8 cellular contexts compared by ENCODE assay signal in genomic region chr10:12130237-12130872, GRCh38. TPM values are rescaled to one million over a fixed set of nuclear protein-coding genes. Genes with fewer than 3 reads are reported as not detected.
A peak's percentile ranks its signal among the peaks of the same experiment; 100 is the strongest.
DNase-seq lines count a peak whose midpoint lies in the region; ATAC-seq and TF ChIP-seq lines count a peak whose summit lies in the region.

No MANE protein-coding gene starts in this region.

- no peaks in the 10 kb centered on the region for H3K9me3 Mint-ChIP-seq in activated T-helper 1 cell treated with anti-CD3 and anti-CD28 coated beads, Interleukin-12 subunit alpha, Interleukin-12 subunit beta, Interleukin-2, Interleukin-4 antibody, amounts not matched to agents 30 ng/mL and 10 ng/mL and 1 ng/mL, durations not matched to agents 14 hours and 24 hours and 36 hours
- no peaks in the 10 kb centered on the region for H3K9me3 Mint-ChIP-seq in nephron

- peak overlapping the region; percentile 90 for H3K27ac Mint-ChIP-seq in activated T-helper 1 cell treated with anti-CD3 and anti-CD28 coated beads, Interleukin-12 subunit alpha, Interleukin-12 subunit beta, Interleukin-2, Interleukin-4 antibody, amounts not matched to agents 30 ng/mL and 10 ng/mL and 1 ng/mL, durations not matched to agents 14 hours and 24 hours and 36 hours
- peak overlapping the region; percentile 56 to 92 (median 91) for H3K27ac Mint-ChIP-seq in nephron

- peak; percentile 52 for ATAC-seq in GM18508 (IDR thresholded peaks at IDR 0.05; ENCODE audit: insufficient read depth, unreplicated experiment)
- ATAC-seq in HG03103 (IDR thresholded peaks at IDR 0.05; ENCODE audit: low read depth, unreplicated experiment) = peak; percentile 38
- no peak for ATAC-seq in GM19324 (IDR thresholded peaks at IDR 0.05; ENCODE audit: low FRiP score, unreplicated experiment)

- H3K4me1 Mint-ChIP-seq in activated T-helper 1 cell treated with anti-CD3 and anti-CD28 coated beads, Interleukin-12 subunit alpha, Interleukin-12 subunit beta, Interleukin-2, Interleukin-4 antibody, amounts not matched to agents 30 ng/mL and 10 ng/mL and 1 ng/mL, durations not matched to agents 14 hours and 24 hours and 36 hours (ENCODE audit: low read depth) = peaks cover 46% of the 10 kb centered on the region
- H3K4me1 Mint-ChIP-seq in nephron = peaks cover 6% of the 10 kb centered on the region

- H3K27me3 Mint-ChIP-seq in activated T-helper 1 cell treated with anti-CD3 and anti-CD28 coated beads, Interleukin-12 subunit alpha, Interleukin-12 subunit beta, Interleukin-2, Interleukin-4 antibody, amounts not matched to agents 30 ng/mL and 10 ng/mL and 1 ng/mL, durations not matched to agents 14 hours and 24 hours and 36 hours (ENCODE audit: insufficient read depth) = no peaks in the 10 kb centered on the region
- H3K27me3 Mint-ChIP-seq in nephron (ENCODE audit: low read depth) = no peaks in the 10 kb centered on the region

- H3K27ac ChIP-seq in C4-2B = peak overlapping the region; percentile 80

- peaks cover 24% of the 10 kb centered on the region for H3K36me3 Mint-ChIP-seq in activated T-helper 1 cell treated with anti-CD3 and anti-CD28 coated beads, Interleukin-12 subunit alpha, Interleukin-12 subunit beta, Interleukin-2, Interleukin-4 antibody, amounts not matched to agents 30 ng/mL and 10 ng/mL and 1 ng/mL, durations not matched to agents 14 hours and 24 hours and 36 hours (ENCODE audit: low read depth)
- H3K36me3 Mint-ChIP-seq in nephron (ENCODE audit: low read depth) = peaks cover 20% of the 10 kb centered on the region

- TF ChIP-seq CTCF in C4-2B (conservative IDR thresholded peaks at IDR 0.05) (peak; percentile 57), fibroblast of the aortic adventitia (IDR thresholded peaks at IDR 0.05; ENCODE audit: insufficient read depth, low read length) (peak; percentile 74), nephron (IDR thresholded peaks at IDR 0.05; ENCODE audit: unreplicated experiment in 3 of 3) (peak; percentile 48 to 60 (median 55))

- H3K4me3 Mint-ChIP-seq in activated T-helper 1 cell treated with anti-CD3 and anti-CD28 coated beads, Interleukin-12 subunit alpha, Interleukin-12 subunit beta, Interleukin-2, Interleukin-4 antibody, amounts not matched to agents 30 ng/mL and 10 ng/mL and 1 ng/mL, durations not matched to agents 14 hours and 24 hours and 36 hours = peak overlapping the region; percentile 94
- H3K4me3 Mint-ChIP-seq in nephron = peak overlapping the region; percentile 89 to 95 (median 92)

- intact Hi-C loops in activated T-helper 1 cell treated with anti-CD3 and anti-CD28 coated beads, Interleukin-12 subunit alpha, Interleukin-12 subunit beta, Interleukin-2, Interleukin-4 antibody, amounts not matched to agents 30 ng/mL and 10 ng/mL and 1 ng/mL, durations not matched to agents 14 hours and 24 hours and 36 hours (cut with micrococcal nuclease) = loop anchor here (1.0 kb wide), 1 partner anchor 65 kb away; the partner anchor contains the start of gene NUDT5

- peak overlapping the region; percentile 91 for H3K4me3 ChIP-seq in fibroblast of the aortic adventitia (ENCODE audit: low read depth, low read length)

- DNase-seq in NCI-H526 (lab: John Stamatoyannopoulos, UW) (peak; percentile 37 to 49), fibroblast of the aortic adventitia (ENCODE audit: low read depth) (peak; percentile 71)
- DNase-seq in activated T-helper 1 cell treated with anti-CD3 and anti-CD28 coated beads, Interleukin-12 subunit alpha, Interleukin-12 subunit beta, Interleukin-2, Interleukin-4 antibody, amounts not matched to agents 30 ng/mL and 10 ng/mL and 1 ng/mL, durations not matched to agents 14 hours and 24 hours and 36 hours (ENCODE audit: low spot score) = peak; percentile 37

RNA-seq across cellular contexts. Expression of gene SEC61A2, which starts 0.9 kb away (rescaled TPM):
- total RNA-seq in activated T-helper 1 cell treated with anti-CD3 and anti-CD28 coated beads, Interleukin-12 subunit alpha, Interleukin-12 subunit beta, Interleukin-2, Interleukin-4 antibody, amounts not matched to agents 30 ng/mL and 10 ng/mL and 1 ng/mL, durations not matched to agents 14 hours and 24 hours and 36 hours = 21.9 and 22.1 TPM in 2 replicates
- total RNA-seq in fibroblast of the aortic adventitia (ENCODE audit: low replicate concordance) = 8.9 and 11.5 TPM in 2 replicates
